18 cellular contexts compared by ENCODE assay signal in genomic region chr20:403582-403957, GRCh38.
"Had no signal": no experiment of that assay in that cellular context is flagged by ENCODE, and none has a peak within 500 bp of the region (broad histone marks: within the 10 kb centered on the region; RNA-seq: fewer than 3 reads in every experiment).

No MANE protein-coding gene starts in this region.

- H3K27me3 ChIP-seq: esophagus muscularis mucosa, heart right ventricle, neutrophil, pancreas, tibial artery had no signal

- H3K4me3 Mint-ChIP-seq: activated CD4-positive, alpha-beta T cell treated with anti-CD3 and anti-CD28 coated beads, Interleukin-2, amount 10 ng/mL, durations not matched to agents 7 days and 5 days; activated naive CD4-positive, alpha-beta T cell treated with anti-CD3 and anti-CD28 coated beads for 36 hours; dendritic cell treated with granulocyte-macrophage colony-stimulating factor and Interleukin-4, amounts not matched to agents 40 ng/mL and 50 ng/mL, for 4 days; stimulated activated naive B cell treated with anti-CD40 and anti-IgM and Interleukin-4, amounts not matched to agents 10 μg/mL and 1 μg/mL and 100 μg/mL, for 72 hours had no signal

- H3K27ac ChIP-seq: esophagus muscularis mucosa, heart right ventricle, left ventricle myocardium inferior, neutrophil, pancreas, tibial artery had no signal

- H3K9me3 ChIP-seq: esophagus muscularis mucosa, heart right ventricle, left ventricle myocardium inferior, neutrophil, pancreas, tibial artery had no signal

- H3K27ac Mint-ChIP-seq: activated CD4-positive, alpha-beta T cell treated with anti-CD3 and anti-CD28 coated beads, Interleukin-2, amount 10 ng/mL, durations not matched to agents 7 days and 5 days; dendritic cell treated with granulocyte-macrophage colony-stimulating factor and Interleukin-4, amounts not matched to agents 40 ng/mL and 50 ng/mL, for 4 days; stimulated activated naive B cell treated with anti-CD40 and anti-IgM and Interleukin-4, amounts not matched to agents 10 μg/mL and 1 μg/mL and 100 μg/mL, for 72 hours had no signal

- H3K36me3 ChIP-seq: esophagus muscularis mucosa, heart right ventricle, left ventricle myocardium inferior, pancreas, tibial artery had no signal

- DNase-seq: activated CD4-positive, alpha-beta T cell treated with anti-CD3 and anti-CD28 coated beads, Interleukin-2, amount 10 ng/mL, durations not matched to agents 7 days and 5 days; activated naive CD4-positive, alpha-beta T cell treated with anti-CD3 and anti-CD28 coated beads for 36 hours; effector CD8-positive, alpha-beta T cell; heart right ventricle; left ventricle myocardium inferior; mesendoderm; naive thymus-derived CD4-positive, alpha-beta T cell; pancreas; stimulated activated CD4-positive, alpha-beta T cell treated with anti-CD3 and anti-CD28 coated beads, Interleukin-4, amount 100 ng/mL, for 4 hours; stimulated activated naive B cell treated with anti-CD40 and anti-IgM and Interleukin-4, amounts not matched to agents 10 μg/mL and 1 μg/mL and 100 μg/mL, for 72 hours; T1000; tibial artery had no signal

- H3K27me3 Mint-ChIP-seq: activated CD4-positive, alpha-beta T cell treated with anti-CD3 and anti-CD28 coated beads, Interleukin-2, amount 10 ng/mL, durations not matched to agents 7 days and 5 days; naive thymus-derived CD4-positive, alpha-beta T cell; stimulated activated naive B cell treated with anti-CD40 and anti-IgM and Interleukin-4, amounts not matched to agents 10 μg/mL and 1 μg/mL and 100 μg/mL, for 72 hours had no signal

- H3K9me3 Mint-ChIP-seq: dendritic cell treated with granulocyte-macrophage colony-stimulating factor and Interleukin-4, amounts not matched to agents 40 ng/mL and 50 ng/mL, for 4 days; stimulated activated naive B cell treated with anti-CD40 and anti-IgM and Interleukin-4, amounts not matched to agents 10 μg/mL and 1 μg/mL and 100 μg/mL, for 72 hours had no signal

- H3K4me3 ChIP-seq: esophagus muscularis mucosa, heart right ventricle, left ventricle myocardium inferior, pancreas, smooth muscle cell, tibial artery had no signal

- ATAC-seq: activated CD4-positive, CD25-positive, alpha-beta regulatory T cell treated with anti-CD3 and anti-CD28 coated beads, Interleukin-2, amount 50 U/mL, for 24 hours; heart right ventricle; naive thymus-derived CD4-positive, alpha-beta T cell; pancreas; sciatic nerve; stimulated activated naive B cell treated with anti-CD40 and anti-IgM and Interleukin-4, amounts not matched to agents 10 μg/mL and 1 μg/mL and 100 μg/mL, for 72 hours had no signal
